In genomic region chr3:74661672-74662071, GRCh38 we compare ENCODE assay signal across 11 cellular contexts. TPM values are rescaled to one million over a fixed set of nuclear protein-coding genes. Genes with fewer than 3 reads are reported as not detected.
"Had no signal": no experiment of that assay in that cellular context is flagged by ENCODE, and none has a peak within 500 bp of the region (broad histone marks: within the 10 kb centered on the region; RNA-seq: fewer than 3 reads in every experiment).

No MANE protein-coding gene starts in this region.

- H3K27me3 ChIP-seq: cardiac muscle cell, upper lobe of left lung had no signal

- FAIRE-seq: astrocyte, colon had no signal

- DNase-seq: activated CD4-positive, alpha-beta memory T cell treated with anti-CD3 and anti-CD28 coated beads, Interleukin-2, amount 10 ng/mL, durations not matched to agents 7 days and 5 days; activated naive CD4-positive, alpha-beta T cell treated with anti-CD3 and anti-CD28 coated beads, Interleukin-2, amount 10 ng/mL, durations not matched to agents 7 days and 5 days; activated T-cell treated with anti-CD3 and anti-CD28 coated beads, Interleukin-2, amount 50 U/mL, for 24 hours; hypothalamus; stimulated activated CD4-positive, alpha-beta T cell treated with anti-CD3 and anti-CD28 coated beads, Interleukin-1b, Interleukin-23, amount 100 ng/mL, for 48 hours; stimulated activated naive CD8-positive, alpha-beta T cell treated with anti-CD3 and anti-CD28 coated beads, Interleukin-15, amount 100 ng/mL, for 72 hours; upper lobe of left lung had no signal

- H3K9me3 ChIP-seq: upper lobe of left lung had no signal

- H3K27ac ChIP-seq: cardiac muscle cell, upper lobe of left lung had no signal

- H3K36me3 ChIP-seq: cardiac muscle cell, upper lobe of left lung had no signal

- H3K4me1 ChIP-seq: upper lobe of left lung had no signal

- ATAC-seq: sciatic nerve; stimulated activated naive CD8-positive, alpha-beta T cell treated with anti-CD3 and anti-CD28 coated beads, Interleukin-15, amount 100 ng/mL, for 72 hours had no signal

- H3K4me3 ChIP-seq: cardiac muscle cell, upper lobe of left lung had no signal

RNA-seq across cellular contexts. Expression of gene CNTN3, which starts 47.2 kb away (rescaled TPM):
- total RNA-seq: activated CD4-positive, alpha-beta memory T cell treated with anti-CD3 and anti-CD28 coated beads, Interleukin-2, amount 10 ng/mL, durations not matched to agents 7 days and 5 days had no signal
